Comparison of ENCODE assay signal across 13 cellular contexts in the genomic region with DNA sequence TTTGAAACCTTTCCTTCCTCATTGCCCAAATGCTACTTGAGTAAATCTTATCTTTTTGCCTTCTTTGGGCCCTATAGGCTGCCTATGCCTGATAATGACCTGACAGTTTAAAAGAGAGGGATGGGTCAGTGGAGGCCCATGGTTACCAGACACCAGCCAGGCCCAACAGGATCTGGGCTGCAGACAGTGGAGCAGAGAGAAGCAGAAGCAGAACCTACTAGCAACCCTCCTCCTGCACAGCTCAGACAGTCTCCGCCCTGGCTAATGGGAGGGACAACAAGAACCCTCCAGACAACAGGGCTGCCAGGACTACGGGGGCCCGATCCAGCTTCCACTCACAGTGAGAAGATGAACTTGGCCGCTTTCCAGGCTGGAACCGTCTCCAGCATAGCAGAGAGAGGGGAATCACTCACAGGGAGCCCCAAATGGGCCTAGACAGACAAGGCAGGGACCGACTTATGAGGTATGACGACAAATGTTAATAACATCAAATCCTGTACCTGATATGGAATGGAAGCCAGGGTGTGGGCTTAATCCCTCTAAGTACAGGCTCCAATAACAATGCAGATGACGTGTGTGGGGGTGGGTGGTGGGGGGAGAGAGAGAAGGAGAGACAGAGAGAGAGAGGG. TPM values are rescaled to one million over a fixed set of nuclear protein-coding genes. Genes with fewer than 3 reads are reported as not detected.
DNase-seq lines count a peak whose midpoint lies in the region; ATAC-seq and TF ChIP-seq lines count a peak whose summit lies in the region.
"Had no signal": no experiment of that assay in that cellular context is flagged by ENCODE, and none has a peak within 500 bp of the region (broad histone marks: within the 10 kb centered on the region; RNA-seq: fewer than 3 reads in every experiment).

No MANE protein-coding gene starts in this region.

- H3K27ac Mint-ChIP-seq in CD8-positive, alpha-beta T cell = peak overlapping the region; percentile 32
- peak overlapping the region; percentile 96 for H3K27ac Mint-ChIP-seq in WTC11

- H3K36me3 ChIP-seq in CD8-positive, alpha-beta T cell (ENCODE audit: insufficient read depth, low read length) = peaks cover 10% of the 10 kb centered on the region

- POLR2A ChIA-PET in CD8-positive, alpha-beta T cell (lab: Charles Lee) = no interaction called here
- POLR2A ChIA-PET in WTC11 (lab: Charles Lee) = no interaction called here

- H3K4me1 Mint-ChIP-seq in CD8-positive, alpha-beta T cell (ENCODE audit: low read depth) = no peaks in the 10 kb centered on the region
- H3K4me1 Mint-ChIP-seq in WTC11 = peaks cover 75% of the 10 kb centered on the region

- intact Hi-C loops in CD8-positive, alpha-beta T cell (cut with DNase I, micrococcal nuclease) = no loop called here
- intact Hi-C loops in cardiac septum (cut with DNase I) (loop anchor here (10.0 kb wide), 1 partner anchor 194 kb away; no protein-coding TSS in a partner anchor), posterior vena cava (cut with DNase I) (no loop called here)

- H3K27me3 ChIP-seq in CD8-positive, alpha-beta T cell (ENCODE audit: insufficient read depth, low read length) = no peaks in the 10 kb centered on the region
- H3K27me3 ChIP-seq: BLaER1 had no signal

- no peak overlapping the region for H3K27ac ChIP-seq in CD8-positive, alpha-beta T cell (ENCODE audit: low read depth, low read length)
- H3K27ac ChIP-seq: BLaER1 had no signal

- no peak for DNase-seq in CD8-positive, alpha-beta T cell
- DNase-seq in WTC11 (ENCODE audit: low spot score) = no peak
- peak; percentile 84 for DNase-seq in cardiac septum (ENCODE audit: low spot score)
- peak; percentile 96 for DNase-seq in posterior vena cava (ENCODE audit: low spot score)
- DNase-seq in mesenteric fat pad (ENCODE audit: low spot score) = no peak
- no peak for DNase-seq in GM10266 (ENCODE audit: extremely low spot score)
- DNase-seq: activated T-cell treated with anti-CD3 and anti-CD28 coated beads, Interleukin-2, amount 50 U/mL, for 4 hours; effector memory CD8-positive, alpha-beta T cell; NCI-H226 had no signal

- H3K9me3 Mint-ChIP-seq in CD8-positive, alpha-beta T cell = no peaks in the 10 kb centered on the region
- peaks cover 9% of the 10 kb centered on the region for H3K9me3 Mint-ChIP-seq in WTC11
- H3K9me3 Mint-ChIP-seq: activated T-cell treated with anti-CD3 and anti-CD28 coated beads, Interleukin-2, amount 50 U/mL, for 4 hours; effector memory CD8-positive, alpha-beta T cell had no signal

- ATAC-seq in CD8-positive, alpha-beta T cell = no peak
- no peak; the same call in 1 of the 2 replicates for ATAC-seq in WTC11
- ATAC-seq in HG03521 (IDR thresholded peaks at IDR 0.05; ENCODE audit: unreplicated experiment) = no peak
- no peak for ATAC-seq in GM18502 (IDR thresholded peaks at IDR 0.05; ENCODE audit: poor library complexity, unreplicated experiment)
- ATAC-seq: activated T-cell treated with anti-CD3 and anti-CD28 coated beads, Interleukin-2, amount 50 U/mL, for 4 hours; effector memory CD8-positive, alpha-beta T cell had no signal

- no peaks in the 10 kb centered on the region for H3K9me3 ChIP-seq in CD8-positive, alpha-beta T cell (ENCODE audit: low read length)

- CTCF ChIA-PET in CD8-positive, alpha-beta T cell (lab: Charles Lee) = no interaction called here
- CTCF ChIA-PET in WTC11 (lab: Charles Lee) = interaction anchor here (0.6 to 2.2 kb wide), 6 partner anchors 8 to 272 kb away, joined by 3 to 7 read pairs (median 4); partner anchors contain the start of gene DGKI

- no peak for TF ChIP-seq CTCF in CD8-positive, alpha-beta T cell (IDR thresholded peaks at IDR 0.05)
- no peak for TF ChIP-seq CTCF in WTC11 (IDR thresholded peaks at IDR 0.05)
- no peak for TF ChIP-seq CTCF in GM10266 (IDR thresholded peaks at IDR 0.05; ENCODE audit: control insufficient read depth, insufficient read depth, low read depth, missing control alignments)

- H3K4me3 Mint-ChIP-seq in CD8-positive, alpha-beta T cell = no peak overlapping the region
- H3K4me3 Mint-ChIP-seq in WTC11 = no peak overlapping the region
- H3K4me3 Mint-ChIP-seq: activated T-cell treated with anti-CD3 and anti-CD28 coated beads, Interleukin-2, amount 50 U/mL, for 4 hours; effector memory CD8-positive, alpha-beta T cell had no signal

- H3K36me3 Mint-ChIP-seq in CD8-positive, alpha-beta T cell = peaks cover 81% of the 10 kb centered on the region
- H3K36me3 Mint-ChIP-seq in WTC11 = peaks cover 60% of the 10 kb centered on the region

- no peaks in the 10 kb centered on the region for H3K4me1 ChIP-seq in CD8-positive, alpha-beta T cell (ENCODE audit: insufficient read depth, low read length)

- no peaks in the 10 kb centered on the region for H3K27me3 Mint-ChIP-seq in CD8-positive, alpha-beta T cell (ENCODE audit: low read depth)
- no peaks in the 10 kb centered on the region for H3K27me3 Mint-ChIP-seq in WTC11 (ENCODE audit: low read depth)
- H3K27me3 Mint-ChIP-seq: effector memory CD8-positive, alpha-beta T cell had no signal

- no peak overlapping the region for H3K4me3 ChIP-seq in CD8-positive, alpha-beta T cell (ENCODE audit: low read depth, low read length)
- H3K4me3 ChIP-seq: BLaER1, lung had no signal

TF ChIP-seq in WTC11, 78 proteins besides CTCF, POLR2A, EP300 and RAD21 (continues in another document):
- TF ChIP-seq E2F4 (CRISPR knock-in tag; IDR thresholded peaks at IDR 0.05; ENCODE audit: borderline replicate concordance, low read depth) = no peak
- TF ChIP-seq NR2C2 (CRISPR knock-in tag; IDR thresholded peaks at IDR 0.05) = no peak
- TF ChIP-seq ZNF423 (CRISPR knock-in tag; IDR thresholded peaks at IDR 0.05) = no peak
- TF ChIP-seq, protein P1, sequence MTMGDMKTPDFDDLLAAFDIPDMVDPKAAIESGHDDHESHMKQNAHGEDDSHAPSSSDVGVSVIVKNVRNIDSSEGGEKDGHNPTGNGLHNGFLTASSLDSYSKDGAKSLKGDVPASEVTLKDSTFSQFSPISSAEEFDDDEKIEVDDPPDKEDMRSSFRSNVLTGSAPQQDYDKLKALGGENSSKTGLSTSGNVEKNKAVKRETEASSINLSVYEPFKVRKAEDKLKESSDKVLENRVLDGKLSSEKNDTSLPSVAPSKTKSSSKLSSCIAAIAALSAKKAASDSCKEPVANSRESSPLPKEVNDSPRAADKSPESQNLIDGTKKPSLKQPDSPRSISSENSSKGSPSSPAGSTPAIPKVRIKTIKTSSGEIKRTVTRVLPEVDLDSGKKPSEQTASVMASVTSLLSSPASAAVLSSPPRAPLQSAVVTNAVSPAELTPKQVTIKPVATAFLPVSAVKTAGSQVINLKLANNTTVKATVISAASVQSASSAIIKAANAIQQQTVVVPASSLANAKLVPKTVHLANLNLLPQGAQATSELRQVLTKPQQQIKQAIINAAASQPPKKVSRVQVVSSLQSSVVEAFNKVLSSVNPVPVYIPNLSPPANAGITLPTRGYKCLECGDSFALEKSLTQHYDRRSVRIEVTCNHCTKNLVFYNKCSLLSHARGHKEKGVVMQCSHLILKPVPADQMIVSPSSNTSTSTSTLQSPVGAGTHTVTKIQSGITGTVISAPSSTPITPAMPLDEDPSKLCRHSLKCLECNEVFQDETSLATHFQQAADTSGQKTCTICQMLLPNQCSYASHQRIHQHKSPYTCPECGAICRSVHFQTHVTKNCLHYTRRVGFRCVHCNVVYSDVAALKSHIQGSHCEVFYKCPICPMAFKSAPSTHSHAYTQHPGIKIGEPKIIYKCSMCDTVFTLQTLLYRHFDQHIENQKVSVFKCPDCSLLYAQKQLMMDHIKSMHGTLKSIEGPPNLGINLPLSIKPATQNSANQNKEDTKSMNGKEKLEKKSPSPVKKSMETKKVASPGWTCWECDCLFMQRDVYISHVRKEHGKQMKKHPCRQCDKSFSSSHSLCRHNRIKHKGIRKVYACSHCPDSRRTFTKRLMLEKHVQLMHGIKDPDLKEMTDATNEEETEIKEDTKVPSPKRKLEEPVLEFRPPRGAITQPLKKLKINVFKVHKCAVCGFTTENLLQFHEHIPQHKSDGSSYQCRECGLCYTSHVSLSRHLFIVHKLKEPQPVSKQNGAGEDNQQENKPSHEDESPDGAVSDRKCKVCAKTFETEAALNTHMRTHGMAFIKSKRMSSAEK (CRISPR knock-in tag; IDR thresholded peaks at IDR 0.05; ENCODE audit: borderline replicate concordance) = no peak
- no peak for TF ChIP-seq SMAD4 (CRISPR knock-in tag; IDR thresholded peaks at IDR 0.05)
- TF ChIP-seq, protein P2, sequence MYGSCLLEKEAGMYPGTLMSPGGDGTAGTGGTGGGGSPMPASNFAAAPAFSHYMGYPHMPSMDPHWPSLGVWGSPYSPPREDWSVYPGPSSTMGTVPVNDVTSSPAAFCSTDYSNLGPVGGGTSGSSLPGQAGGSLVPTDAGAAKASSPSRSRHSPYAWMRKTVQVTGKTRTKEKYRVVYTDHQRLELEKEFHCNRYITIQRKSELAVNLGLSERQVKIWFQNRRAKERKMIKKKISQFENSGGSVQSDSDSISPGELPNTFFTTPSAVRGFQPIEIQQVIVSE (CRISPR knock-in tag; IDR thresholded peaks at IDR 0.05; ENCODE audit: borderline replicate concordance) = no peak
- no peak for TF ChIP-seq SP1 (CRISPR knock-in tag; conservative IDR thresholded peaks at IDR 0.05)
- TF ChIP-seq SMAD3 (CRISPR knock-in tag; IDR thresholded peaks at IDR 0.05; ENCODE audit: borderline replicate concordance) = no peak
- TF ChIP-seq, protein P3, sequence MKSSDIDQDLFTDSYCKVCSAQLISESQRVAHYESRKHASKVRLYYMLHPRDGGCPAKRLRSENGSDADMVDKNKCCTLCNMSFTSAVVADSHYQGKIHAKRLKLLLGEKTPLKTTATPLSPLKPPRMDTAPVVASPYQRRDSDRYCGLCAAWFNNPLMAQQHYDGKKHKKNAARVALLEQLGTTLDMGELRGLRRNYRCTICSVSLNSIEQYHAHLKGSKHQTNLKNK (CRISPR knock-in tag; IDR thresholded peaks at IDR 0.05) = no peak
- TF ChIP-seq JUN (CRISPR knock-in tag; IDR thresholded peaks at IDR 0.05) = no peak
- no peak for TF ChIP-seq ZNF416 (CRISPR knock-in tag; IDR thresholded peaks at IDR 0.05)
- TF ChIP-seq ELF4 (CRISPR knock-in tag; IDR thresholded peaks at IDR 0.05; ENCODE audit: low read depth) = no peak
- TF ChIP-seq TEAD4 (CRISPR knock-in tag; IDR thresholded peaks at IDR 0.05) = no peak
- TF ChIP-seq ZNF396 (CRISPR knock-in tag; IDR thresholded peaks at IDR 0.05; ENCODE audit: borderline replicate concordance) = no peak

RNA-seq across cellular contexts. Expression of gene DGKI, which starts 31.7 kb away (rescaled TPM):
- not detected for total RNA-seq in CD8-positive, alpha-beta T cell
- total RNA-seq in WTC11 (2021) = 0.30 to 0.79 TPM (median 0.46 TPM) in 3 replicates
- total RNA-seq in cardiac septum = 7.5 TPM
- total RNA-seq in posterior vena cava = 1 to 10 TPM; 2.4 to 6.1 TPM
- 10.1 TPM for total RNA-seq in mesenteric fat pad

Comparison
In these comparisons a context has a peak if more than half of its experiments do, and no peak if none do; other contexts are left out.
1. DNase-seq: peak in cardiac septum (single experiment) and posterior vena cava (single experiment); none in CD8-positive, alpha-beta T cell (0 of 7), WTC11 (single experiment), mesenteric fat pad (single experiment) and GM10266 (single experiment).